In genomic region chr2:95296036-95296435, GRCh38 we compare ENCODE assay signal across 16 cellular contexts. TPM values are rescaled to one million over a fixed set of nuclear protein-coding genes. Genes with fewer than 3 reads are reported as not detected.
DNase-seq lines count a peak whose midpoint lies in the region; ATAC-seq lines count a peak whose summit lies in the region.
"Had no signal": no experiment of that assay in that cellular context is flagged by ENCODE, and none has a peak within 500 bp of the region (broad histone marks: within the 10 kb centered on the region; RNA-seq: fewer than 3 reads in every experiment).

No MANE protein-coding gene starts in this region.

- intact Hi-C loops in activated T-helper 1 cell treated with anti-CD3 and anti-CD28 coated beads, Interleukin-12 subunit alpha, Interleukin-12 subunit beta, Interleukin-2, Interleukin-4 antibody, amounts not matched to agents 30 ng/mL and 10 ng/mL and 1 ng/mL, durations not matched to agents 14 hours and 24 hours and 36 hours (cut with micrococcal nuclease): no loop called here

- peaks cover 5% of the 10 kb centered on the region for H3K9me3 Mint-ChIP-seq in activated T-helper 1 cell treated with anti-CD3 and anti-CD28 coated beads, Interleukin-12 subunit alpha, Interleukin-12 subunit beta, Interleukin-2, Interleukin-4 antibody, amounts not matched to agents 30 ng/mL and 10 ng/mL and 1 ng/mL, durations not matched to agents 14 hours and 24 hours and 36 hours
- H3K9me3 Mint-ChIP-seq: type B pancreatic cell had no signal

- H3K27me3 Mint-ChIP-seq in activated T-helper 1 cell treated with anti-CD3 and anti-CD28 coated beads, Interleukin-12 subunit alpha, Interleukin-12 subunit beta, Interleukin-2, Interleukin-4 antibody, amounts not matched to agents 30 ng/mL and 10 ng/mL and 1 ng/mL, durations not matched to agents 14 hours and 24 hours and 36 hours (ENCODE audit: insufficient read depth): peaks cover 3% of the 10 kb centered on the region
- H3K27me3 Mint-ChIP-seq: activated B cell treated with CpG ODN at 0.5 μM for 24 hours, type B pancreatic cell had no signal

- no peak for ATAC-seq in HG02763 (IDR thresholded peaks at IDR 0.05; ENCODE audit: unreplicated experiment)
- no peak for ATAC-seq in HG03097 (IDR thresholded peaks at IDR 0.05; ENCODE audit: low FRiP score, unreplicated experiment)

- DNase-seq in C1 segment of cervical spinal cord (lab: John Stamatoyannopoulos, UW): peak in 10 of 14 donors; percentile 13 to 62 (median 40)
- DNase-seq in NCI-H128 (lab: John Stamatoyannopoulos, UW; ENCODE audit: unreplicated experiment): peak; percentile 74
- DNase-seq in NCI-H69 (lab: John Stamatoyannopoulos, UW): peak; percentile 89
- DNase-seq in left kidney (ENCODE audit: low read depth, low spot score): peak; percentile 48
- no peak for DNase-seq in globus pallidus (ENCODE audit: low spot score)
- DNase-seq in activated T-helper 1 cell treated with anti-CD3 and anti-CD28 coated beads, Interleukin-12 subunit alpha, Interleukin-12 subunit beta, Interleukin-2, Interleukin-4 antibody, amounts not matched to agents 30 ng/mL and 10 ng/mL and 1 ng/mL, durations not matched to agents 14 hours and 24 hours and 36 hours (ENCODE audit: low spot score): no peak
- DNase-seq: activated B cell treated with CpG ODN at 0.5 μM for 24 hours; activated gamma-delta T cell; GM23248; left lung; RPMI8226; stimulated activated CD4-positive, alpha-beta T cell treated with anti-CD3 and anti-CD28 coated beads, Interleukin-4, amount 100 ng/mL, for 1 hour; T-helper 1 cell had no signal

- no peak overlapping the region for H3K4me3 Mint-ChIP-seq in activated T-helper 1 cell treated with anti-CD3 and anti-CD28 coated beads, Interleukin-12 subunit alpha, Interleukin-12 subunit beta, Interleukin-2, Interleukin-4 antibody, amounts not matched to agents 30 ng/mL and 10 ng/mL and 1 ng/mL, durations not matched to agents 14 hours and 24 hours and 36 hours
- H3K4me3 Mint-ChIP-seq: activated B cell treated with CpG ODN at 0.5 μM for 24 hours, type B pancreatic cell had no signal

- H3K4me1 Mint-ChIP-seq in activated T-helper 1 cell treated with anti-CD3 and anti-CD28 coated beads, Interleukin-12 subunit alpha, Interleukin-12 subunit beta, Interleukin-2, Interleukin-4 antibody, amounts not matched to agents 30 ng/mL and 10 ng/mL and 1 ng/mL, durations not matched to agents 14 hours and 24 hours and 36 hours (ENCODE audit: low read depth): no peaks in the 10 kb centered on the region
- H3K4me1 Mint-ChIP-seq: activated B cell treated with CpG ODN at 0.5 μM for 24 hours had no signal

- no peak overlapping the region for H3K27ac Mint-ChIP-seq in activated T-helper 1 cell treated with anti-CD3 and anti-CD28 coated beads, Interleukin-12 subunit alpha, Interleukin-12 subunit beta, Interleukin-2, Interleukin-4 antibody, amounts not matched to agents 30 ng/mL and 10 ng/mL and 1 ng/mL, durations not matched to agents 14 hours and 24 hours and 36 hours
- H3K27ac Mint-ChIP-seq: activated B cell treated with CpG ODN at 0.5 μM for 24 hours, type B pancreatic cell had no signal

- H3K36me3 Mint-ChIP-seq in activated T-helper 1 cell treated with anti-CD3 and anti-CD28 coated beads, Interleukin-12 subunit alpha, Interleukin-12 subunit beta, Interleukin-2, Interleukin-4 antibody, amounts not matched to agents 30 ng/mL and 10 ng/mL and 1 ng/mL, durations not matched to agents 14 hours and 24 hours and 36 hours (ENCODE audit: low read depth): no peaks in the 10 kb centered on the region

RNA-seq across cellular contexts. Expression of gene KCNIP3, which starts 1.1 kb away (rescaled TPM):
- total RNA-seq in activated T-helper 1 cell treated with anti-CD3 and anti-CD28 coated beads, Interleukin-12 subunit alpha, Interleukin-12 subunit beta, Interleukin-2, Interleukin-4 antibody, amounts not matched to agents 30 ng/mL and 10 ng/mL and 1 ng/mL, durations not matched to agents 14 hours and 24 hours and 36 hours: not detected in 2 replicates
- total RNA-seq: activated B cell treated with CpG ODN at 0.5 μM for 24 hours had no signal

RNA-seq across cellular contexts. Expression of gene PROM2, which starts 21.8 kb away (rescaled TPM):
- 0.29 and 0.37 TPM in 2 replicates for total RNA-seq in activated T-helper 1 cell treated with anti-CD3 and anti-CD28 coated beads, Interleukin-12 subunit alpha, Interleukin-12 subunit beta, Interleukin-2, Interleukin-4 antibody, amounts not matched to agents 30 ng/mL and 10 ng/mL and 1 ng/mL, durations not matched to agents 14 hours and 24 hours and 36 hours

Comparison
In these comparisons a context has a peak if more than half of its experiments do, and no peak if none do; other contexts are left out.
1. DNase-seq: peak in C1 segment of cervical spinal cord (10 of 14), NCI-H128 (single experiment), NCI-H69 (single experiment) and left kidney (single experiment); none in globus pallidus (single experiment) and activated T-helper 1 cell treated with anti-CD3 and anti-CD28 coated beads, Interleukin-12 subunit alpha, Interleukin-12 subunit beta, Interleukin-2, Interleukin-4 antibody, amounts not matched to agents 30 ng/mL and 10 ng/mL and 1 ng/mL, durations not matched to agents 14 hours and 24 hours and 36 hours (single experiment).